In genomic region chr4:146338512-146338911, GRCh38 we compare ENCODE assay signal across 19 cellular contexts.
A peak's percentile ranks its signal among the peaks of the same experiment; 100 is the strongest.
DNase-seq lines count a peak whose midpoint lies in the region; ATAC-seq and TF ChIP-seq lines count a peak whose summit lies in the region.
"Had no signal": no experiment of that assay in that cellular context is flagged by ENCODE, and none has a peak within 500 bp of the region (broad histone marks: within the 10 kb centered on the region; RNA-seq: fewer than 3 reads in every experiment).

No MANE protein-coding gene starts in this region.

- H3K27me3 ChIP-seq in GM23338 (ENCODE audit: insufficient read depth): no peaks in the 10 kb centered on the region
- no peaks in the 10 kb centered on the region for H3K27me3 ChIP-seq in RWPE2 (ENCODE audit: insufficient read depth, poor library complexity, severe bottlenecking)
- no peaks in the 10 kb centered on the region for H3K27me3 ChIP-seq in PC-9 (ENCODE audit: insufficient read depth, low read depth)
- H3K27me3 ChIP-seq in H7 (ENCODE audit: control insufficient read depth, insufficient read depth, low read length): no peaks in the 10 kb centered on the region
- H3K27me3 ChIP-seq: BLaER1 treated with 17β-estradiol and CSF1 and Interleukin-3, amounts not matched to agents 10 nM and 100 nM had no signal

- no peaks in the 10 kb centered on the region for H3K9me3 Mint-ChIP-seq in GM23338
- H3K9me3 Mint-ChIP-seq: memory B cell, natural killer cell had no signal

- intact Hi-C loops in PC-9 (cut with micrococcal nuclease; ENCODE audit: unreplicated experiment): loop anchor here (1.0 to 10.0 kb wide), 3 partner anchors 96 to 1124 kb away; partner anchors contain the start of gene ZNF827

- H3K27me3 Mint-ChIP-seq in GM23338 (ENCODE audit: insufficient read depth, low read depth, poor library complexity): no peaks in the 10 kb centered on the region
- H3K27me3 Mint-ChIP-seq: activated CD8-positive, alpha-beta memory T cell treated with anti-CD3 and anti-CD28 coated beads, Interleukin-2, amount 10 ng/mL, durations not matched to agents 7 days and 5 days; memory B cell; T-helper 17 cell had no signal

- BruUV-seq in PC-9 (replicated peaks; lab: Mats Ljungman, UMichigan): no TSS peak

- DNase-seq in EH (ENCODE audit: low read depth) (peak; percentile 42), GM23338 (ENCODE audit: low spot score) (no peak), RWPE2 (ENCODE audit: low spot score) (no peak), fibroblast of the aortic adventitia (ENCODE audit: low read depth) (peak; percentile 52), NCI-H187 (lab: John Stamatoyannopoulos, UW) (no peak), PC-9 (no peak), H7 (no peak)
- DNase-seq: activated CD8-positive, alpha-beta memory T cell treated with anti-CD3 and anti-CD28 coated beads, Interleukin-2, amount 10 ng/mL, durations not matched to agents 7 days and 5 days; activated gamma-delta T cell; aorta; DND-41; natural killer cell; NCI-H187 treated with DMSO at 0.1 percent for 48 hours; T-helper 17 cell had no signal

- H3K27ac Mint-ChIP-seq in GM23338: no peak overlapping the region
- H3K27ac Mint-ChIP-seq: activated CD8-positive, alpha-beta memory T cell treated with anti-CD3 and anti-CD28 coated beads, Interleukin-2, amount 10 ng/mL, durations not matched to agents 7 days and 5 days; memory B cell; natural killer cell; progenitor cell of endocrine pancreas had no signal

- no peak overlapping the region for H3K27ac ChIP-seq in GM23338 (ENCODE audit: low read depth)
- no peak overlapping the region for H3K27ac ChIP-seq in RWPE2 (ENCODE audit: poor library complexity, severe bottlenecking)
- no peak overlapping the region for H3K27ac ChIP-seq in PC-9
- H3K27ac ChIP-seq: BLaER1 treated with 17β-estradiol and CSF1 and Interleukin-3, amounts not matched to agents 10 nM and 100 nM had no signal

- H3K9me3 ChIP-seq in RWPE2 (ENCODE audit: severe bottlenecking): no peaks in the 10 kb centered on the region
- no peaks in the 10 kb centered on the region; the same call in 1 of the 2 replicates for H3K9me3 ChIP-seq in PC-9 (ENCODE audit: insufficient read depth, low read depth)
- H3K9me3 ChIP-seq: BLaER1 treated with 17β-estradiol and CSF1 and Interleukin-3, amounts not matched to agents 10 nM and 100 nM had no signal

- H3K9me2 ChIP-seq in GM23338 (ENCODE audit: insufficient read depth): no peaks in the 10 kb centered on the region
- H3K9me2 ChIP-seq in PC-9 (ENCODE audit: insufficient read depth): no peaks in the 10 kb centered on the region

- ATAC-seq in GM23338: no peak
- no peak for ATAC-seq in RWPE2 (ENCODE audit: low read depth)
- ATAC-seq in HG03432 (IDR thresholded peaks at IDR 0.05; ENCODE audit: unreplicated experiment): no peak
- ATAC-seq: activated CD8-positive, alpha-beta memory T cell treated with anti-CD3 and anti-CD28 coated beads, Interleukin-2, amount 10 ng/mL, durations not matched to agents 7 days and 5 days; natural killer cell; T-helper 17 cell had no signal

- POLR2A ChIA-PET in PC-9 (lab: Charles Lee; ENCODE audit: unreplicated experiment): no interaction called here

- no peaks in the 10 kb centered on the region for H3K4me1 Mint-ChIP-seq in GM23338

- H3K36me3 ChIP-seq in GM23338 (ENCODE audit: insufficient read depth): no peaks in the 10 kb centered on the region
- H3K36me3 ChIP-seq in RWPE2 (ENCODE audit: low read depth): no peaks in the 10 kb centered on the region
- no peaks in the 10 kb centered on the region for H3K36me3 ChIP-seq in PC-9 (ENCODE audit: low read depth)
- no peaks in the 10 kb centered on the region for H3K36me3 ChIP-seq in H7 (replicated peaks; ENCODE audit: control insufficient read depth, insufficient read depth, low read length)
- H3K36me3 ChIP-seq: BLaER1 treated with 17β-estradiol and CSF1 and Interleukin-3, amounts not matched to agents 10 nM and 100 nM had no signal

- H3K4me3 Mint-ChIP-seq in GM23338: no peak overlapping the region
- H3K4me3 Mint-ChIP-seq: activated CD8-positive, alpha-beta memory T cell treated with anti-CD3 and anti-CD28 coated beads, Interleukin-2, amount 10 ng/mL, durations not matched to agents 7 days and 5 days; memory B cell; natural killer cell; T-helper 17 cell had no signal

- H3K4me1 ChIP-seq in GM23338 (ENCODE audit: insufficient read depth) (no peaks in the 10 kb centered on the region), RWPE2 (ENCODE audit: insufficient read depth, poor library complexity, severe bottlenecking) (peaks cover 27% of the 10 kb centered on the region), PC-9 (replicated peaks; ENCODE audit: insufficient read depth) (peaks cover 30% of the 10 kb centered on the region)

- no peak overlapping the region for H3K4me2 ChIP-seq in GM23338
- no peak overlapping the region for H3K4me2 ChIP-seq in PC-9
- H3K4me2 ChIP-seq: BLaER1 treated with 17β-estradiol and CSF1 and Interleukin-3, amounts not matched to agents 10 nM and 100 nM; smooth muscle cell had no signal

- no peaks in the 10 kb centered on the region for H4K20me1 ChIP-seq in GM23338 (replicated peaks; ENCODE audit: insufficient read depth)
- no peaks in the 10 kb centered on the region for H4K20me1 ChIP-seq in PC-9 (ENCODE audit: insufficient read depth)
- H4K20me1 ChIP-seq: BLaER1 treated with 17β-estradiol and CSF1 and Interleukin-3, amounts not matched to agents 10 nM and 100 nM had no signal

- CTCF ChIA-PET in PC-9 (lab: Charles Lee): no interaction called here

- H3K36me3 Mint-ChIP-seq in GM23338 (ENCODE audit: low read depth): no peaks in the 10 kb centered on the region
- H3K36me3 Mint-ChIP-seq: activated CD8-positive, alpha-beta memory T cell treated with anti-CD3 and anti-CD28 coated beads, Interleukin-2, amount 10 ng/mL, durations not matched to agents 7 days and 5 days; memory B cell; natural killer cell had no signal

- TF ChIP-seq CTCF in GM23338 (conservative IDR thresholded peaks at IDR 0.05; ENCODE audit: low read depth in 2 of 2): peak; percentile 22 to 50; a peak in 3 of 4 replicates
- TF ChIP-seq CTCF in RWPE2 (IDR thresholded peaks at IDR 0.05; ENCODE audit: poor library complexity, severe bottlenecking): peak; percentile 19
- peak; percentile 13 for TF ChIP-seq CTCF in fibroblast of the aortic adventitia (IDR thresholded peaks at IDR 0.05; ENCODE audit: insufficient read depth, low read length)
- TF ChIP-seq CTCF in PC-9 (conservative IDR thresholded peaks at IDR 0.05): no peak

- H3K4me3 ChIP-seq in GM23338: no peak overlapping the region
- H3K4me3 ChIP-seq in RWPE2 (ENCODE audit: severe bottlenecking): no peak overlapping the region
- no peak overlapping the region for H3K4me3 ChIP-seq in fibroblast of the aortic adventitia (ENCODE audit: low read depth, low read length)
- H3K4me3 ChIP-seq in PC-9: no peak overlapping the region
- H3K4me3 ChIP-seq in H7 (ENCODE audit: insufficient read depth, low read depth, low read length): no peak overlapping the region
- H3K4me3 ChIP-seq: BLaER1 treated with 17β-estradiol and CSF1 and Interleukin-3, amounts not matched to agents 10 nM and 100 nM; smooth muscle cell had no signal

- H3F3A ChIP-seq in GM23338 (replicated peaks; ENCODE audit: low read depth) (no peaks in the 10 kb centered on the region), PC-9 (ENCODE audit: insufficient read depth, low read depth) (peaks cover 26% of the 10 kb centered on the region)

- no peak overlapping the region for H2AFZ ChIP-seq in GM23338
- H2AFZ ChIP-seq in PC-9: no peak overlapping the region

- H3K79me2 ChIP-seq in GM23338 (replicated peaks; ENCODE audit: insufficient read depth) (no peaks in the 10 kb centered on the region), PC-9 (ENCODE audit: low read depth) (no peaks in the 10 kb centered on the region)

TF ChIP-seq in GM23338, 12 proteins besides CTCF, POLR2A, EP300 and RAD21 (continues in another document):
- TF ChIP-seq NANOG (IDR thresholded peaks at IDR 0.05; ENCODE audit: borderline replicate concordance) (no peak), CREB1 (CRISPR knock-in tag; IDR thresholded peaks at IDR 0.05; ENCODE audit: low read depth) (no peak), ZNF114 (CRISPR knock-in tag; IDR thresholded peaks at IDR 0.05) (no peak), POLR2AphosphoS5 (IDR thresholded peaks at IDR 0.05; ENCODE audit: low read depth) (no peak), ETS1 (IDR thresholded peaks at IDR 0.05) (no peak), REST (IDR thresholded peaks at IDR 0.05; ENCODE audit: unreplicated experiment) (no peak), EZH2phosphoT487 (IDR thresholded peaks at IDR 0.05; ENCODE audit: unreplicated experiment) (no peak), EZH2 (IDR thresholded peaks at IDR 0.05; ENCODE audit: low read depth, unreplicated experiment) (no peak)

Comparison
In these comparisons a context has a peak if more than half of its experiments do, and no peak if none do; other contexts are left out.
1. DNase-seq: peak in EH (single experiment) and fibroblast of the aortic adventitia (single experiment); none in GM23338 (single experiment), RWPE2 (single experiment), NCI-H187 (0 of 2), PC-9 (0 of 2) and H7 (single experiment).